15 cellular contexts compared by ENCODE assay signal in the genomic region with DNA sequence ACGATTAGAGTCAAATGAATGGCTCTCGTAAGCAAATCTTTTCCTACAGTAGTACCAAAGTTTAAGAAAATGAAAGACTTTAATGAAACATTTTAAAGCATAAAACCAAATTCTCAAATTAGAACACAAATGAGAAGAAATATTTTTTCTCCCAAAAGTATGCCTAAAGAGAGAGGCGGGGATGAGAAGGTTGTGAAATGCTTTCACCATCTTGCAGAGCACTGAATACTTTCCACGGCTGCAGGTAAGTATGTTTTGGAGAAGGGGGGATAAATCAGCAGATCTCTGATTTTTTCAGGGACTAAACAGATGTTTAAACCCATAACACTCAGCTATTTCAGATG.
"Had no signal": no experiment of that assay in that cellular context is flagged by ENCODE, and none has a peak within 500 bp of the region (broad histone marks: within the 10 kb centered on the region; RNA-seq: fewer than 3 reads in every experiment).

No MANE protein-coding gene starts in this region.

- H3K36me3 Mint-ChIP-seq: immature natural killer cell had no signal

- H3K27ac Mint-ChIP-seq: immature natural killer cell, nephron, T-helper 17 cell had no signal

- H3K36me3 ChIP-seq: ascending aorta, breast epithelium, heart left ventricle, ovary had no signal

- H3K9me3 ChIP-seq: ascending aorta, breast epithelium, ovary had no signal

- DNase-seq: activated CD4-positive, alpha-beta T cell treated with anti-CD3 and anti-CD28 coated beads for 4 hours; activated CD8-positive, alpha-beta T cell treated with anti-CD3 and anti-CD28 coated beads for 36 hours; cerebellar nuclear complex; heart left ventricle; immature natural killer cell; ovary; retina; stimulated activated CD4-positive, alpha-beta T cell treated with anti-CD3 and anti-CD28 coated beads, Interleukin-2, amount 100 ng/mL, for 48 hours; stimulated activated naive CD4-positive, alpha-beta T cell; T-helper 17 cell had no signal

- H3K27me3 ChIP-seq: ascending aorta, breast epithelium, heart left ventricle, ovary had no signal

- H3K4me3 Mint-ChIP-seq: activated CD8-positive, alpha-beta T cell treated with anti-CD3 and anti-CD28 coated beads for 36 hours; activated T-helper 1 cell treated with anti-CD3 and anti-CD28 coated beads, Interleukin-12 subunit alpha, Interleukin-12 subunit beta, Interleukin-2, Interleukin-4 antibody, amounts not matched to agents 30 ng/mL and 10 ng/mL and 1 ng/mL, durations not matched to agents 14 hours and 24 hours and 36 hours; immature natural killer cell; nephron; T-helper 17 cell had no signal

- H3K27ac ChIP-seq: ascending aorta, breast epithelium, epithelial cell of prostate, heart left ventricle, ovary had no signal

- H3K4me3 ChIP-seq: ascending aorta, breast epithelium, heart left ventricle, ovary had no signal

- ATAC-seq: heart left ventricle, T-helper 17 cell had no signal

- H3K4me1 ChIP-seq: ascending aorta, breast epithelium had no signal

- H3K9me3 Mint-ChIP-seq: activated CD8-positive, alpha-beta T cell treated with anti-CD3 and anti-CD28 coated beads for 36 hours; activated T-helper 1 cell treated with anti-CD3 and anti-CD28 coated beads, Interleukin-12 subunit alpha, Interleukin-12 subunit beta, Interleukin-2, Interleukin-4 antibody, amounts not matched to agents 30 ng/mL and 10 ng/mL and 1 ng/mL, durations not matched to agents 14 hours and 24 hours and 36 hours; nephron had no signal
